Comparison of ENCODE assay signal across 1 cellular context in genomic region chr13:101474419-101474957, GRCh38.
A peak's percentile ranks its signal among the peaks of the same experiment; 100 is the strongest.
TF ChIP-seq lines count a peak whose summit lies in the region.

No MANE protein-coding gene starts in this region.

TF ChIP-seq in A549, 52 proteins besides CTCF, POLR2A, EP300 and RAD21 (continued from another document):
- no peak for TF ChIP-seq REST (IDR thresholded peaks at IDR 0.05)
- no peak for TF ChIP-seq CEBPB (IDR thresholded peaks at IDR 0.05)
- TF ChIP-seq CHD4 (IDR thresholded peaks at IDR 0.05; ENCODE audit: borderline replicate concordance), result no peak
- no peak for TF ChIP-seq HDAC2 (IDR thresholded peaks at IDR 0.05)
- no peak for TF ChIP-seq TFCP2L1 (CRISPR knock-in tag; IDR thresholded peaks at IDR 0.05)
- peak; percentile 83 for TF ChIP-seq SMC3 (IDR thresholded peaks at IDR 0.05)
- TF ChIP-seq GATA3 (IDR thresholded peaks at IDR 0.05; ENCODE audit: borderline replicate concordance), result 0 out of 2 replicates have a peak, but pooled peaks have one; percentile 13
- no peak for TF ChIP-seq ZSCAN20 (CRISPR knock-in tag; IDR thresholded peaks at IDR 0.05)
- no peak for TF ChIP-seq ZNF302 (CRISPR knock-in tag; IDR thresholded peaks at IDR 0.05)
- no peak for TF ChIP-seq ZC3H11A (IDR thresholded peaks at IDR 0.05)
